In genomic region chr4:113212613-113213012, GRCh38 we compare ENCODE assay signal across 14 cellular contexts.
"Had no signal": no experiment of that assay in that cellular context is flagged by ENCODE, and none has a peak within 500 bp of the region (broad histone marks: within the 10 kb centered on the region; RNA-seq: fewer than 3 reads in every experiment).

No MANE protein-coding gene starts in this region.

- H3K36me3 ChIP-seq: gastrocnemius medialis, right lobe of liver, spleen, upper lobe of left lung had no signal

- H3K4me3 ChIP-seq: coronary artery, gastrocnemius medialis, right lobe of liver, spleen, upper lobe of left lung had no signal

- H3K27ac ChIP-seq: coronary artery, gastrocnemius medialis, right lobe of liver, spleen, upper lobe of left lung had no signal

- H3K4me3 Mint-ChIP-seq: activated naive CD4-positive, alpha-beta T cell treated with anti-CD3 and anti-CD28 coated beads, Interleukin-2, amount 50 U/mL, for 24 hours; naive B cell had no signal

- H3K36me3 Mint-ChIP-seq: activated naive CD4-positive, alpha-beta T cell treated with anti-CD3 and anti-CD28 coated beads, Interleukin-2, amount 50 U/mL, for 24 hours; naive B cell had no signal

- DNase-seq: activated effector memory CD4-positive, alpha-beta T cell treated with Interleukin-2 at 50 U/mL for 16 hours; activated T-cell treated with anti-CD3 and anti-CD28 coated beads, Interleukin-2, amount 50 U/mL, for 1 hour; central memory CD4-positive, alpha-beta T cell; effector CD8-positive, alpha-beta T cell; gastrocnemius medialis; kidney; naive B cell; right lobe of liver; spleen; stimulated activated CD4-positive, alpha-beta T cell treated with anti-CD3 and anti-CD28 coated beads, Interleukin-1b, Interleukin-23, amount 100 ng/mL, for 48 hours; stimulated activated naive CD4-positive, alpha-beta T cell; upper lobe of left lung had no signal

- H3K4me1 Mint-ChIP-seq: activated naive CD4-positive, alpha-beta T cell treated with anti-CD3 and anti-CD28 coated beads, Interleukin-2, amount 50 U/mL, for 24 hours; naive B cell had no signal

- H3K27me3 ChIP-seq: gastrocnemius medialis, right lobe of liver, spleen, upper lobe of left lung had no signal

- H3K4me1 ChIP-seq: gastrocnemius medialis, right lobe of liver, spleen, upper lobe of left lung had no signal

- H3K9me3 Mint-ChIP-seq: activated naive CD4-positive, alpha-beta T cell treated with anti-CD3 and anti-CD28 coated beads, Interleukin-2, amount 50 U/mL, for 24 hours had no signal

- H3K27me3 Mint-ChIP-seq: activated naive CD4-positive, alpha-beta T cell treated with anti-CD3 and anti-CD28 coated beads, Interleukin-2, amount 50 U/mL, for 24 hours; naive B cell had no signal

- ATAC-seq: gastrocnemius medialis, right lobe of liver had no signal

- H3K27ac Mint-ChIP-seq: activated naive CD4-positive, alpha-beta T cell treated with anti-CD3 and anti-CD28 coated beads, Interleukin-2, amount 50 U/mL, for 24 hours; naive B cell had no signal

- H3K9me3 ChIP-seq: gastrocnemius medialis, right lobe of liver, spleen, upper lobe of left lung had no signal
